17 cellular contexts compared by ENCODE assay signal in genomic region chr20:17782768-17783167, GRCh38.
DNase-seq lines count a peak whose midpoint lies in the region; ATAC-seq and TF ChIP-seq lines count a peak whose summit lies in the region.
"Had no signal": no experiment of that assay in that cellular context is flagged by ENCODE, and none has a peak within 500 bp of the region (broad histone marks: within the 10 kb centered on the region; RNA-seq: fewer than 3 reads in every experiment).

No MANE protein-coding gene starts in this region.

- no peaks in the 10 kb centered on the region for H4K20me1 ChIP-seq in MM.1S (ENCODE audit: insufficient read depth, low read length)

- H3K4me2 ChIP-seq in MM.1S (ENCODE audit: low read depth, low read length), result peak overlapping the region; percentile 72
- H3K4me2 ChIP-seq: KMS-11 had no signal

- H3K36me3 ChIP-seq in MM.1S (replicated peaks; ENCODE audit: insufficient read depth, low read length), result no peaks in the 10 kb centered on the region
- H3K36me3 ChIP-seq: spleen had no signal

- H3K79me2 ChIP-seq in MM.1S (ENCODE audit: low read length), result no peaks in the 10 kb centered on the region

- H3K27ac Mint-ChIP-seq in activated naive CD8-positive, alpha-beta T cell treated with anti-CD3 and anti-CD28 coated beads for 36 hours, result no peak overlapping the region

- H3K4me1 ChIP-seq in MM.1S (ENCODE audit: low read length), result peaks cover 22% of the 10 kb centered on the region

- no peaks in the 10 kb centered on the region for H3K27me3 Mint-ChIP-seq in activated naive CD8-positive, alpha-beta T cell treated with anti-CD3 and anti-CD28 coated beads for 36 hours

- no peak overlapping the region for H3K9ac ChIP-seq in MM.1S (ENCODE audit: low read length)
- H3K9ac ChIP-seq: KMS-11 had no signal

- ATAC-seq in GM18511 (IDR thresholded peaks at IDR 0.05; ENCODE audit: unreplicated experiment) (peak; percentile 77), GM21367 (IDR thresholded peaks at IDR 0.05; ENCODE audit: unreplicated experiment) (peak; percentile 79), HG02852 (IDR thresholded peaks at IDR 0.05; ENCODE audit: unreplicated experiment) (peak; percentile 81), esophagus mucosa (no peak)
- ATAC-seq: left colon, SK-N-SH treated with all-trans-retinoic acid at 6 μM for 48 hours had no signal

- no peaks in the 10 kb centered on the region for H3K9me3 Mint-ChIP-seq in activated naive CD8-positive, alpha-beta T cell treated with anti-CD3 and anti-CD28 coated beads for 36 hours

- no peaks in the 10 kb centered on the region for H3K9me2 ChIP-seq in MM.1S (replicated peaks; ENCODE audit: insufficient read depth, low read length)

- no peaks in the 10 kb centered on the region for H3K4me1 Mint-ChIP-seq in activated naive CD8-positive, alpha-beta T cell treated with anti-CD3 and anti-CD28 coated beads for 36 hours

- peak overlapping the region; percentile 67 for H3K27ac ChIP-seq in MM.1S (ENCODE audit: low read length)
- H3K27ac ChIP-seq: KMS-11, spleen had no signal

- H3K27me3 ChIP-seq in MM.1S (replicated peaks; ENCODE audit: insufficient read depth, low read length), result no peaks in the 10 kb centered on the region
- H3K27me3 ChIP-seq: spleen had no signal

- H3K9me3 ChIP-seq in MM.1S (replicated peaks; ENCODE audit: insufficient read depth, low read length), result no peaks in the 10 kb centered on the region
- H3K9me3 ChIP-seq: spleen had no signal

- no peaks in the 10 kb centered on the region for H3F3A ChIP-seq in MM.1S (ENCODE audit: insufficient read depth, low read length)

- no peak overlapping the region for H3K4me3 Mint-ChIP-seq in activated naive CD8-positive, alpha-beta T cell treated with anti-CD3 and anti-CD28 coated beads for 36 hours

- TF ChIP-seq CTCF in MM.1S (IDR thresholded peaks at IDR 0.05; ENCODE audit: low read length) (no peak), foreskin fibroblast (IDR thresholded peaks at IDR 0.05; ENCODE audit: low read depth, low read length) (no peak)

- H3K4me3 ChIP-seq in MM.1S (ENCODE audit: low read length), result no peak overlapping the region
- no peak overlapping the region for H3K4me3 ChIP-seq in foreskin fibroblast (ENCODE audit: low read depth in 1 of 2, low read length in 2 of 2)
- H3K4me3 ChIP-seq: spleen had no signal

- DNase-seq in MM.1S (peak; percentile 80), foreskin fibroblast (no peak), NCI-H1105 (lab: John Stamatoyannopoulos, UW) (no peak)
- DNase-seq in activated naive CD8-positive, alpha-beta T cell treated with anti-CD3 and anti-CD28 coated beads for 36 hours, result no peak
- DNase-seq: activated gamma-delta T cell, Calu3, left colon, NCI-H1436 treated with DMSO at 0.1 percent for 48 hours, NCI-H510A treated with DMSO at 0.1 percent for 48 hours, OCI-M1, spleen had no signal

- H2AFZ ChIP-seq in MM.1S (ENCODE audit: low read length), result peak overlapping the region; percentile 39

- no peaks in the 10 kb centered on the region for H3K36me3 Mint-ChIP-seq in activated naive CD8-positive, alpha-beta T cell treated with anti-CD3 and anti-CD28 coated beads for 36 hours
